ENCODE assay signal across 9 cellular contexts in genomic region chr17:62692721-62693431, GRCh38.
A peak's percentile ranks its signal among the peaks of the same experiment; 100 is the strongest.
DNase-seq lines count a peak whose midpoint lies in the region; ATAC-seq and TF ChIP-seq lines count a peak whose summit lies in the region.
"Had no signal": no experiment of that assay in that cellular context is flagged by ENCODE, and none has a peak within 500 bp of the region (broad histone marks: within the 10 kb centered on the region; RNA-seq: fewer than 3 reads in every experiment).

No MANE protein-coding gene starts in this region.

- H3K4me2 ChIP-seq in OCI-LY7 (ENCODE audit: low read length), result no peak overlapping the region

- CTCF ChIA-PET in OCI-LY7 (lab: Charles Lee; ENCODE audit: unreplicated experiment), result no interaction called here

- DNase-seq in activated CD4-positive, alpha-beta T cell treated with anti-CD3 and anti-CD28 coated beads, Interleukin-2, amount 50 U/mL, for 48 hours, result peak; percentile 28 to 30
- no peak for DNase-seq in activated CD4-positive, alpha-beta T cell treated with anti-CD3 and anti-CD28 coated beads, Interleukin-2, amount 50 U/mL, for 1 hour
- DNase-seq in OCI-LY7 (ENCODE audit: low spot score) (no peak), fibroblast of mammary gland (ENCODE audit: low read depth) (peak; percentile 54), type B pancreatic cell (ENCODE audit: extremely low spot score, unreplicated experiment) (no peak), DMS153 (lab: John Stamatoyannopoulos, UW) (no peak), NCI-H345 treated with DMSO at 0.1 percent for 48 hours (lab: John Stamatoyannopoulos, UW; ENCODE audit: unreplicated experiment) (no peak)

- H3K4me1 ChIP-seq in OCI-LY7 (ENCODE audit: insufficient read depth, low read length, poor library complexity, severe bottlenecking), result no peaks in the 10 kb centered on the region

- H3K36me3 Mint-ChIP-seq in type B pancreatic cell, result no peaks in the 10 kb centered on the region

- no peak overlapping the region for H3K4me3 ChIP-seq in OCI-LY7 (ENCODE audit: low read depth, low read length, poor library complexity, severe bottlenecking)
- H3K4me3 ChIP-seq in fibroblast of mammary gland (ENCODE audit: control insufficient read depth, low read depth, low read length), result no peak overlapping the region

- TF ChIP-seq CTCF in OCI-LY7 (conservative IDR thresholded peaks at IDR 0.05; ENCODE audit: low read length) (peak; percentile 44), fibroblast of mammary gland (conservative IDR thresholded peaks at IDR 0.05; ENCODE audit: control insufficient read depth, insufficient read depth, low read depth, low read length) (peak; percentile 60), type B pancreatic cell (conservative IDR thresholded peaks at IDR 0.05) (peak; percentile 68)

- H3K9me3 Mint-ChIP-seq in type B pancreatic cell, result no peaks in the 10 kb centered on the region
- H3K9me3 Mint-ChIP-seq: IgD-negative memory B cell had no signal

- H3K27ac Mint-ChIP-seq in type B pancreatic cell, result no peak overlapping the region
- H3K27ac Mint-ChIP-seq: IgD-negative memory B cell had no signal

- H2AFZ ChIP-seq in OCI-LY7 (ENCODE audit: low read length), result no peak overlapping the region

- H3K27ac ChIP-seq in OCI-LY7 (ENCODE audit: low read depth, low read length, poor library complexity, severe bottlenecking), result no peak overlapping the region

- peaks cover 14% of the 10 kb centered on the region for H3K4me1 Mint-ChIP-seq in type B pancreatic cell (ENCODE audit: unreplicated experiment)
- H3K4me1 Mint-ChIP-seq: IgD-negative memory B cell had no signal

- H4K20me1 ChIP-seq in OCI-LY7 (ENCODE audit: insufficient read depth, low read length), result no peaks in the 10 kb centered on the region

- intact Hi-C loops in OCI-LY7 (cut with micrococcal nuclease; ENCODE audit: unreplicated experiment), result no loop called here

- BruUV-seq in OCI-LY7 (replicated peaks; lab: Mats Ljungman, UMichigan), result no TSS peak

- ATAC-seq in GM19023 (IDR thresholded peaks at IDR 0.05; ENCODE audit: unreplicated experiment), result no peak

- no peaks in the 10 kb centered on the region for H3K27me3 Mint-ChIP-seq in type B pancreatic cell

- H3K79me2 ChIP-seq in OCI-LY7 (ENCODE audit: insufficient read depth, low read depth, low read length), result no peaks in the 10 kb centered on the region

- POLR2A ChIA-PET in OCI-LY7 (lab: Charles Lee), result no interaction called here

- H3K4me3 Mint-ChIP-seq in type B pancreatic cell, result no peak overlapping the region
- H3K4me3 Mint-ChIP-seq: IgD-negative memory B cell had no signal

- H3K9me2 ChIP-seq in OCI-LY7 (ENCODE audit: insufficient read depth, low read length), result no peaks in the 10 kb centered on the region

- no peaks in the 10 kb centered on the region for H3K36me3 ChIP-seq in OCI-LY7 (ENCODE audit: insufficient read depth, low read length)

- no peaks in the 10 kb centered on the region for H3K9me3 ChIP-seq in OCI-LY7 (ENCODE audit: low read length)

Comparison
In these comparisons a context has a peak if more than half of its experiments do, and no peak if none do; other contexts are left out.
1. DNase-seq: peak in activated CD4-positive, alpha-beta T cell treated with anti-CD3 and anti-CD28 coated beads, Interleukin-2, amount 50 U/mL, for 48 hours (2 of 2) and fibroblast of mammary gland (single experiment); none in activated CD4-positive, alpha-beta T cell treated with anti-CD3 and anti-CD28 coated beads, Interleukin-2, amount 50 U/mL, for 1 hour (single experiment), OCI-LY7 (single experiment), type B pancreatic cell (single experiment), DMS153 (single experiment) and NCI-H345 treated with DMSO at 0.1 percent for 48 hours (single experiment).
2. Peak in every context shown above with its lines, with median percentiles within 50 percentile points of each other: CTCF ChIP-seq.